ENCODE assay signal across 1 cellular context in the genomic region with DNA sequence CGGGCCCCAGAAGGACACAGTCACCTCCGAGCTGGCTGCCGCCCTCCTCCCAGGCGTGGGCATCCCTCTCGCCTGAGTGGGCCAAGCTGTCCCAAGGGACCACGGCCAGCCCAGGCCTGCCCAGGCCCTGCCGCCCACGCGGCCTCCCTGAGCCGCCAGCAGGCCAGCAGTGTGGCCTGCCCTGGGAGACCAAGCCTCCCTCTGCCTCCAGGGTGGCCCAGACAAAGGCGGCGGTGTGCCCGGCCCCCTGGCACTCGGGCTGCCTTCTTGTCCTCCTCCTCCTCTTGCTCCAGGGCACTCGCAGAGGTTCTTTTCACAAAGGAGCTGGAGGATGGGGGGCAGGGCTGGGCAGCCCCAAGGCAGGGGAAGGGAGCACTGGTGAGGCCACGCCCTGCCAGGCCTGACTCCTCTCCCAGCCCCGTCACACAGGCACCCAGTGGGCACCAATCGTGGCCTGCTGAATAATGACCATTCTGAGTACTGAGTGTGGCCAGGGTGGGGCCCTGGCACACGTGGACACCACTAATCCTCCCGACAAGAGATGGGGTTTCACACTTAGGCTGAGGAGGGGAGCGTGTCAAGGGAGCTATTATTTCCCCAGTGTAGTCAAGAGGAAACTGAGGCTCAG.
TF ChIP-seq lines count a peak whose summit lies in the region.

No MANE protein-coding gene starts in this region.

TF ChIP-seq in GM23338, 12 proteins besides CTCF, POLR2A, EP300 and RAD21 (continued from another document):
- TF ChIP-seq REST (IDR thresholded peaks at IDR 0.05; ENCODE audit: unreplicated experiment) = no peak
- no peak for TF ChIP-seq STAT1 (IDR thresholded peaks at IDR 0.05; ENCODE audit: unreplicated experiment)
- TF ChIP-seq, protein P1, sequence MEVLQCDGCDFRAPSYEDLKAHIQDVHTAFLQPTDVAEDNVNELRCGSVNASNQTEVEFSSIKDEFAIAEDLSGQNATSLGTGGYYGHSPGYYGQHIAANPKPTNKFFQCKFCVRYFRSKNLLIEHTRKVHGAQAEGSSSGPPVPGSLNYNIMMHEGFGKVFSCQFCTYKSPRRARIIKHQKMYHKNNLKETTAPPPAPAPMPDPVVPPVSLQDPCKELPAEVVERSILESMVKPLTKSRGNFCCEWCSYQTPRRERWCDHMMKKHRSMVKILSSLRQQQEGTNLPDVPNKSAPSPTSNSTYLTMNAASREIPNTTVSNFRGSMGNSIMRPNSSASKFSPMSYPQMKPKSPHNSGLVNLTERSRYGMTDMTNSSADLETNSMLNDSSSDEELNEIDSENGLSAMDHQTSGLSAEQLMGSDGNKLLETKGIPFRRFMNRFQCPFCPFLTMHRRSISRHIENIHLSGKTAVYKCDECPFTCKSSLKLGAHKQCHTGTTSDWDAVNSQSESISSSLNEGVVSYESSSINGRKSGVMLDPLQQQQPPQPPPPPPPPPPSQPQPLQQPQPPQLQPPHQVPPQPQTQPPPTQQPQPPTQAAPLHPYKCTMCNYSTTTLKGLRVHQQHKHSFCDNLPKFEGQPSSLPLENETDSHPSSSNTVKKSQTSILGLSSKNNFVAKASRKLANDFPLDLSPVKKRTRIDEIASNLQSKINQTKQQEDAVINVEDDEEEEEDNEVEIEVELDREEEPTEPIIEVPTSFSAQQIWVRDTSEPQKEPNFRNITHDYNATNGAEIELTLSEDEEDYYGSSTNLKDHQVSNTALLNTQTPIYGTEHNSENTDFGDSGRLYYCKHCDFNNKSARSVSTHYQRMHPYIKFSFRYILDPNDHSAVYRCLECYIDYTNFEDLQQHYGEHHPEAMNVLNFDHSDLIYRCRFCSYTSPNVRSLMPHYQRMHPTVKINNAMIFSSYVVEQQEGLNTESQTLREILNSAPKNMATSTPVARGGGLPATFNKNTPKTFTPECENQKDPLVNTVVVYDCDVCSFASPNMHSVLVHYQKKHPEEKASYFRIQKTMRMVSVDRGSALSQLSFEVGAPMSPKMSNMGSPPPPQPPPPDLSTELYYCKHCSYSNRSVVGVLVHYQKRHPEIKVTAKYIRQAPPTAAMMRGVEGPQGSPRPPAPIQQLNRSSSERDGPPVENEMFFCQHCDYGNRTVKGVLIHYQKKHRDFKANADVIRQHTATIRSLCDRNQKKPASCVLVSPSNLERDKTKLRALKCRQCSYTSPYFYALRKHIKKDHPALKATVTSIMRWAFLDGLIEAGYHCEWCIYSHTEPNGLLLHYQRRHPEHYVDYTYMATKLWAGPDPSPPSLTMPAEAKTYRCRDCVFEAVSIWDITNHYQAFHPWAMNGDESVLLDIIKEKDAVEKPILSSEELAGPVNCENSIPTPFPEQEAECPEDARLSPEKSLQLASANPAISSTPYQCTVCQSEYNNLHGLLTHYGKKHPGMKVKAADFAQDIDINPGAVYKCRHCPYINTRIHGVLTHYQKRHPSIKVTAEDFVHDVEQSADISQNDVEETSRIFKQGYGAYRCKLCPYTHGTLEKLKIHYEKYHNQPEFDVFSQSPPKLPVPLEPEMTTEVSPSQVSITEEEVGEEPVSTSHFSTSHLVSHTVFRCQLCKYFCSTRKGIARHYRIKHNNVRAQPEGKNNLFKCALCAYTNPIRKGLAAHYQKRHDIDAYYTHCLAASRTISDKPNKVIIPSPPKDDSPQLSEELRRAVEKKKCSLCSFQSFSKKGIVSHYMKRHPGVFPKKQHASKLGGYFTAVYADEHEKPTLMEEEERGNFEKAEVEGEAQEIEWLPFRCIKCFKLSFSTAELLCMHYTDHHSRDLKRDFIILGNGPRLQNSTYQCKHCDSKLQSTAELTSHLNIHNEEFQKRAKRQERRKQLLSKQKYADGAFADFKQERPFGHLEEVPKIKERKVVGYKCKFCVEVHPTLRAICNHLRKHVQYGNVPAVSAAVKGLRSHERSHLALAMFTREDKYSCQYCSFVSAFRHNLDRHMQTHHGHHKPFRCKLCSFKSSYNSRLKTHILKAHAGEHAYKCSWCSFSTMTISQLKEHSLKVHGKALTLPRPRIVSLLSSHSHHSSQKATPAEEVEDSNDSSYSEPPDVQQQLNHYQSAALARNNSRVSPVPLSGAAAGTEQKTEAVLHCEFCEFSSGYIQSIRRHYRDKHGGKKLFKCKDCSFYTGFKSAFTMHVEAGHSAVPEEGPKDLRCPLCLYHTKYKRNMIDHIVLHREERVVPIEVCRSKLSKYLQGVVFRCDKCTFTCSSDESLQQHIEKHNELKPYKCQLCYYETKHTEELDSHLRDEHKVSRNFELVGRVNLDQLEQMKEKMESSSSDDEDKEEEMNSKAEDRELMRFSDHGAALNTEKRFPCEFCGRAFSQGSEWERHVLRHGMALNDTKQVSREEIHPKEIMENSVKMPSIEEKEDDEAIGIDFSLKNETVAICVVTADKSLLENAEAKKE (CRISPR knock-in tag; IDR thresholded peaks at IDR 0.05) = no peak
- TF ChIP-seq NANOG (IDR thresholded peaks at IDR 0.05; ENCODE audit: borderline replicate concordance) = no peak
- no peak for TF ChIP-seq POLR2AphosphoS5 (IDR thresholded peaks at IDR 0.05; ENCODE audit: low read depth)
